ENCODE assay signal across 27 cellular contexts in genomic region chr7:124020060-124020459, GRCh38. TPM values are rescaled to one million over a fixed set of nuclear protein-coding genes. Genes with fewer than 3 reads are reported as not detected.
"Had no signal": no experiment of that assay in that cellular context is flagged by ENCODE, and none has a peak within 500 bp of the region (broad histone marks: within the 10 kb centered on the region; RNA-seq: fewer than 3 reads in every experiment).

No MANE protein-coding gene starts in this region.

- H3K4me2 ChIP-seq: hepatocyte had no signal

- H3K36me3 ChIP-seq: esophagus muscularis mucosa, gastroesophageal sphincter, heart left ventricle, left lung, lower lobe of right lung had no signal

- H3K9me3 ChIP-seq: esophagus muscularis mucosa, gastroesophageal sphincter, heart left ventricle, left lung, lower lobe of right lung had no signal

- H3K27me3 ChIP-seq: dorsolateral prefrontal cortex, esophagus muscularis mucosa, foreskin keratinocyte, gastroesophageal sphincter, heart left ventricle, hepatocyte, left lung had no signal

- H3K4me3 ChIP-seq: coronary artery, dorsolateral prefrontal cortex, esophagus muscularis mucosa, gastroesophageal sphincter, heart left ventricle, hepatocyte, left lung, lower lobe of right lung had no signal

- ATAC-seq: foreskin keratinocyte; gastroesophageal sphincter; heart left ventricle; left lung; left ventricle myocardium superior; lower lobe of right lung; naive thymus-derived CD8-positive, alpha-beta T cell had no signal

- H3K4me1 ChIP-seq: esophagus muscularis mucosa, foreskin keratinocyte, gastroesophageal sphincter, heart left ventricle, left lung, lower lobe of right lung had no signal

- H3K27ac ChIP-seq: coronary artery, dorsolateral prefrontal cortex, esophagus muscularis mucosa, foreskin keratinocyte, gastroesophageal sphincter, heart left ventricle, hepatocyte, left lung, lower lobe of right lung had no signal

- DNase-seq: dermis blood vessel endothelial cell; dorsolateral prefrontal cortex; effector CD4-positive, alpha-beta T cell; effector memory CD4-positive, alpha-beta T cell; foreskin keratinocyte; heart left ventricle; hypothalamus; immature natural killer cell; islet precursor cell; kidney; kidney glomerular epithelial cell; left lung; left ventricle myocardium superior; lower lobe of right lung; mesenchymal stem cell; midbrain; naive B cell; naive thymus-derived CD8-positive, alpha-beta T cell had no signal

- FAIRE-seq: colon, endothelial cell of umbilical vein, frontal cortex, kidney had no signal

- H3K79me2 ChIP-seq: hepatocyte had no signal

RNA-seq across cellular contexts. Expression of gene TMEM229A, which starts 12.8 kb away (rescaled TPM):
- polyA plus RNA-seq: endothelial cell of umbilical vein; esophagus; fibroblast of lung; foreskin keratinocyte; heart left ventricle; hepatocyte; immature natural killer cell; naive thymus-derived CD8-positive, alpha-beta T cell had no signal
